9 cellular contexts compared by ENCODE assay signal in genomic region chr9:38046669-38047300, GRCh38. TPM values are rescaled to one million over a fixed set of nuclear protein-coding genes. Genes with fewer than 3 reads are reported as not detected.
DNase-seq lines count a peak whose midpoint lies in the region; ATAC-seq and TF ChIP-seq lines count a peak whose summit lies in the region.
"Had no signal": no experiment of that assay in that cellular context is flagged by ENCODE, and none has a peak within 500 bp of the region (broad histone marks: within the 10 kb centered on the region; RNA-seq: fewer than 3 reads in every experiment).

No MANE protein-coding gene starts in this region.

- H3K9me3 ChIP-seq in endodermal cell (ENCODE audit: control insufficient read depth, low read length) (no peaks in the 10 kb centered on the region), muscle layer of colon (ENCODE audit: low read length) (no peaks in the 10 kb centered on the region), vagina (no peaks in the 10 kb centered on the region)
- no peaks in the 10 kb centered on the region for H3K9me3 ChIP-seq in CD4-positive, alpha-beta T cell (ENCODE audit: control insufficient read depth, low read length)

- H3K36me3 ChIP-seq in endodermal cell (ENCODE audit: control insufficient read depth, insufficient read depth, low read length) (peaks cover 42% of the 10 kb centered on the region), muscle layer of colon (ENCODE audit: insufficient read depth, low read length) (peaks cover 5% of the 10 kb centered on the region), vagina (no peaks in the 10 kb centered on the region)

- H3K4me3 ChIP-seq in AG10803 (ENCODE audit: low read length) (no peak overlapping the region), endodermal cell (ENCODE audit: low read length) (peak overlapping the region; percentile 11), muscle layer of colon (ENCODE audit: low read depth in 1 of 2, low read length in 2 of 2) (peak overlapping the region in 1 of 2 donors; percentile 43), vagina (no peak overlapping the region)

- H3K9ac ChIP-seq in endodermal cell (ENCODE audit: extremely low read depth, low read length, poor library complexity, severe bottlenecking) (peak overlapping the region; percentile 61), muscle layer of colon (ENCODE audit: low read length) (peak overlapping the region; percentile 39)

- no peak for TF ChIP-seq POLR2A in vagina (IDR thresholded peaks at IDR 0.05)

- POLR2A ChIA-PET in CD4-positive, alpha-beta T cell (lab: Charles Lee) = interaction anchor here (0.6 kb wide), 1 partner anchor 58 kb away, joined by 3 read pairs; no protein-coding TSS in a partner anchor

- peak overlapping the region; percentile 92 for H3K27ac Mint-ChIP-seq in endodermal cell
- H3K27ac Mint-ChIP-seq in CD4-positive, alpha-beta T cell = no peak overlapping the region

- peak; percentile 90 for DNase-seq in AG10803 (ENCODE audit: low read depth)
- peak; percentile 67 for DNase-seq in NCI-H226
- DNase-seq in endodermal cell = no peak
- DNase-seq in NCI-H128 (lab: John Stamatoyannopoulos, UW; ENCODE audit: unreplicated experiment) = no peak
- DNase-seq in CD4-positive, alpha-beta T cell = no peak
- no peak for DNase-seq in vagina (ENCODE audit: extremely low spot score in 2 of 2)
- DNase-seq in cerebellum (ENCODE audit: low spot score) = no peak
- DNase-seq: activated T-cell treated with anti-CD3 and anti-CD28 coated beads for 4 hours had no signal

- no peaks in the 10 kb centered on the region for H3K9me3 Mint-ChIP-seq in endodermal cell
- H3K9me3 Mint-ChIP-seq in CD4-positive, alpha-beta T cell = no peaks in the 10 kb centered on the region

- CTCF ChIA-PET in CD4-positive, alpha-beta T cell (lab: Charles Lee) = no interaction called here

- H3K27me3 ChIP-seq in endodermal cell (ENCODE audit: control insufficient read depth, insufficient read depth, low read length, poor library complexity, severe bottlenecking) = no peaks in the 10 kb centered on the region
- H3K27me3 ChIP-seq in muscle layer of colon (ENCODE audit: control insufficient read depth in 1 of 2, insufficient read depth in 2 of 2, low read length in 2 of 2) = no peaks in the 10 kb centered on the region
- no peaks in the 10 kb centered on the region for H3K27me3 ChIP-seq in CD4-positive, alpha-beta T cell (ENCODE audit: control insufficient read depth, insufficient read depth, low read length)
- H3K27me3 ChIP-seq in vagina = no peaks in the 10 kb centered on the region

- TF ChIP-seq CTCF in AG10803 (conservative IDR thresholded peaks at IDR 0.05; ENCODE audit: low read length) (no peak), endodermal cell (conservative IDR thresholded peaks at IDR 0.05) (no peak), vagina (IDR thresholded peaks at IDR 0.05) (no peak)
- TF ChIP-seq CTCF in CD4-positive, alpha-beta T cell (IDR thresholded peaks at IDR 0.05) = no peak

- H3K4me3 Mint-ChIP-seq in endodermal cell = peak overlapping the region; percentile 12
- H3K4me3 Mint-ChIP-seq in CD4-positive, alpha-beta T cell = no peak overlapping the region

- WGBS in endodermal cell (ENCODE audit: insufficient coverage in 1 of 2, insufficient read length in 1 of 2), 2 experiments = 84 to 92% methylated on average over 3 to 7 of the region's 7 CpGs

- H3K4me1 Mint-ChIP-seq in endodermal cell = peaks cover 39% of the 10 kb centered on the region
- no peaks in the 10 kb centered on the region for H3K4me1 Mint-ChIP-seq in CD4-positive, alpha-beta T cell (ENCODE audit: low read depth)

- H3K36me3 Mint-ChIP-seq in endodermal cell (ENCODE audit: low read depth) = peaks cover 36% of the 10 kb centered on the region
- H3K36me3 Mint-ChIP-seq in CD4-positive, alpha-beta T cell (ENCODE audit: low read depth) = no peaks in the 10 kb centered on the region

- H3K27me3 Mint-ChIP-seq in endodermal cell (ENCODE audit: insufficient read depth) = no peaks in the 10 kb centered on the region
- no peaks in the 10 kb centered on the region for H3K27me3 Mint-ChIP-seq in CD4-positive, alpha-beta T cell

- H3K4me1 ChIP-seq in endodermal cell (ENCODE audit: control insufficient read depth, insufficient read depth, low read length) (peaks cover 13% of the 10 kb centered on the region), muscle layer of colon (ENCODE audit: insufficient read depth, low read length) (peaks cover 58% of the 10 kb centered on the region), vagina (peaks cover 57% of the 10 kb centered on the region)

- peak overlapping the region; percentile 77 for H3K27ac ChIP-seq in endodermal cell (ENCODE audit: low read depth, low read length)
- H3K27ac ChIP-seq in muscle layer of colon (ENCODE audit: low read depth, low read length) = peak overlapping the region; percentile 89
- no peak overlapping the region for H3K27ac ChIP-seq in CD4-positive, alpha-beta T cell (ENCODE audit: low read depth, low read length)
- no peak overlapping the region for H3K27ac ChIP-seq in vagina

- intact Hi-C loops in CD4-positive, alpha-beta T cell (cut with DNase I, micrococcal nuclease) = no loop called here
- intact Hi-C loops in vagina (cut with DNase I) = no loop called here

- no peak for ATAC-seq in CD4-positive, alpha-beta T cell (ENCODE audit: poor library complexity)

RNA-seq across cellular contexts. Expression of gene SHB, which starts 22.2 kb away (rescaled TPM):
- total RNA-seq in endodermal cell = 10 to 100 TPM; 28.1 to 38.1 TPM
- 10.8 TPM for polyA plus RNA-seq in endodermal cell (2013, experiment 1 of 2)
- 12.5 TPM for polyA plus RNA-seq in endodermal cell (2013, experiment 2 of 2)
- 1 to 10 TPM; 1.1 to 1.2 TPM for total RNA-seq in CD4-positive, alpha-beta T cell
- total RNA-seq in vagina = 20.9 TPM
- total RNA-seq in cerebellum = 12.2 TPM

Comparison
In these comparisons a context has a peak if more than half of its experiments do, and no peak if none do; other contexts are left out.
1. DNase-seq: peak in AG10803 (single experiment) and NCI-H226 (single experiment); none in endodermal cell (single experiment), NCI-H128 (single experiment), CD4-positive, alpha-beta T cell (0 of 10), vagina (0 of 2) and cerebellum (single experiment).
2. H3K27ac ChIP-seq: peak in endodermal cell (single experiment) and muscle layer of colon (single experiment); none in CD4-positive, alpha-beta T cell (single experiment) and vagina (single experiment).